1 cellular context compared by ENCODE assay signal in the genomic region with DNA sequence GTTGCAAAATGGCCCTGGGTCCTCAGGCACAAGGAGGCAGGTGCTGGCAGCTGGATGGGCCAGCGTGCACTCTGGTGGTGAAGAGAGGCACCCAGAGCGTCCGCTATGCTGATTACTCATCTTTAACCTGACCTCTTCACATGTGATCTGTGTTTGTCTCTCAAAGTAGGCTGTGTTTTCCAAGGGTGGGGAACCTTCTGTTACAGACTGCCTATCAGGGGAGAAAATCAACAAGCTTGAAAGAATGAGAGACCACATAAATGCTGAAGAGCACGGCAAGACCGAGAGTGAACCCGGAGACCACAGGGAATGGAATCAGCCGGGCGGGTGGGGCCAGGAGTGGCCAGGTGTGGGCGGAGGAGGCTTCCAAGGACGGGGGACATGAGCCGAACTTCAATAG.
TF ChIP-seq lines count a peak whose summit lies in the region.

No MANE protein-coding gene starts in this region.

TF ChIP-seq in H1, 55 proteins besides CTCF, POLR2A, EP300 and RAD21 (continued from another document):
- TF ChIP-seq ATF2 (IDR thresholded peaks at IDR 0.05; ENCODE audit: low read length): no peak
- TF ChIP-seq, protein P1, sequence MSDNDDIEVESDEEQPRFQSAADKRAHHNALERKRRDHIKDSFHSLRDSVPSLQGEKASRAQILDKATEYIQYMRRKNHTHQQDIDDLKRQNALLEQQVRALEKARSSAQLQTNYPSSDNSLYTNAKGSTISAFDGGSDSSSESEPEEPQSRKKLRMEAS (IDR thresholded peaks at IDR 0.05): no peak
- TF ChIP-seq RBBP5 (IDR thresholded peaks at IDR 0.05; ENCODE audit: borderline replicate concordance, low read depth, low read length): no peak
- no peak for TF ChIP-seq SRF (IDR thresholded peaks at IDR 0.05; ENCODE audit: low read depth, low read length)
- TF ChIP-seq ZNF274 (IDR thresholded peaks at IDR 0.05; ENCODE audit: borderline replicate concordance, extremely low read depth, low read length): no peak
- no peak for TF ChIP-seq TEAD4 (IDR thresholded peaks at IDR 0.05; ENCODE audit: low read depth, low read length)
- TF ChIP-seq HDAC6 (IDR thresholded peaks at IDR 0.05; ENCODE audit: low read depth, low read length): no peak
- no peak for TF ChIP-seq TAF7 (optimal IDR thresholded peaks at IDR 0.05; ENCODE audit: borderline replicate concordance, low read depth, low read length)
- no peak for TF ChIP-seq NRF1 (IDR thresholded peaks at IDR 0.05; ENCODE audit: low read depth, low read length)
- no peak for TF ChIP-seq SUZ12 (IDR thresholded peaks at IDR 0.05; ENCODE audit: low read length)
